Comparison of ENCODE assay signal across 20 cellular contexts in the genomic region with DNA sequence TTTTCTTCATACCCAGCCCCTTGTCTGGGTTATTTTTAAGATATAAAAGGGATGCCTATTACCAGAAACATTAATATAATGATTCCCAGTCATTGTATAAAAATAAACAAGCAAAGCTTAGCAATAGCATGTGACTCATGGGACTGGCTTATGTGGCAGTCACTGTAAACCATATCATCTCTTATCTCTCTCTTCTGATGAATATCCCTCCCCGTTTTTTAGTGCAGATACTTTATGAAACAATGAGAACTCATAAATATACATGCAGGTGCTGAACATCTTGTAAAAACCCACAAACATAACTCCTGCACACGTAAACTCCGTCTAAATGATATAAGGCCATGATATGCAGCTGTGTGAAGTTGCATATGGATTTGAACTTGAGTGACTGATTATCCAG.
A peak's percentile ranks its signal among the peaks of the same experiment; 100 is the strongest.
DNase-seq lines count a peak whose midpoint lies in the region; ATAC-seq and TF ChIP-seq lines count a peak whose summit lies in the region.
"Had no signal": no experiment of that assay in that cellular context is flagged by ENCODE, and none has a peak within 500 bp of the region (broad histone marks: within the 10 kb centered on the region; RNA-seq: fewer than 3 reads in every experiment).

No MANE protein-coding gene starts in this region.

- ATAC-seq in CD8-positive, alpha-beta T cell: no peak
- ATAC-seq in central memory CD8-positive, alpha-beta T cell (replicated peaks; ENCODE audit: extremely low read depth, poor library complexity, severe bottlenecking): no peak
- ATAC-seq in GM18909 (IDR thresholded peaks at IDR 0.05; ENCODE audit: poor library complexity, unreplicated experiment) (no peak), HG03520 (IDR thresholded peaks at IDR 0.05; ENCODE audit: unreplicated experiment) (no peak)
- ATAC-seq: activated CD8-positive, alpha-beta T cell treated with anti-CD3 and anti-CD28 coated beads for 36 hours; activated T-cell treated with anti-CD3 and anti-CD28 coated beads, Interleukin-2, amount 50 U/mL, for 72 hours; mucosa of descending colon had no signal

- H3K36me3 Mint-ChIP-seq in CD8-positive, alpha-beta T cell: peaks cover 42% of the 10 kb centered on the region
- peaks cover 11% of the 10 kb centered on the region for H3K36me3 Mint-ChIP-seq in central memory CD8-positive, alpha-beta T cell (ENCODE audit: insufficient read depth)
- H3K36me3 Mint-ChIP-seq in T-helper 2 cell treated with Interferon-gamma antibody and Interleukin-4, amounts not matched to agents 5 μg/mL and 100 μg/mL, for 36 hours (ENCODE audit: low read depth): no peaks in the 10 kb centered on the region

- no peak for DNase-seq in CD8-positive, alpha-beta T cell
- DNase-seq in M059J (ENCODE audit: low read depth) (peak; percentile 72), DMS153 (lab: John Stamatoyannopoulos, UW) (no peak)
- no peak for DNase-seq in central memory CD8-positive, alpha-beta T cell (ENCODE audit: low spot score in 2 of 2)
- DNase-seq in T-helper 2 cell treated with Interferon-gamma antibody and Interleukin-4, amounts not matched to agents 5 μg/mL and 100 μg/mL, for 36 hours (ENCODE audit: low spot score): no peak
- DNase-seq: activated CD8-positive, alpha-beta T cell treated with anti-CD3 and anti-CD28 coated beads for 36 hours; activated T-cell treated with anti-CD3 and anti-CD28 coated beads, Interleukin-2, amount 50 U/mL, for 72 hours; central memory CD4-positive, alpha-beta T cell; DMS 273 treated with DMSO at 0.1 percent for 48 hours; endodermal cell; glutamatergic neuron; Kasumi-1; mucosa of descending colon; NCI-H1694; stimulated activated naive CD4-positive, alpha-beta T cell; WERI-Rb-1 had no signal

- intact Hi-C loops in CD8-positive, alpha-beta T cell (cut with DNase I, micrococcal nuclease): no loop called here

- no peak overlapping the region for H3K4me3 Mint-ChIP-seq in CD8-positive, alpha-beta T cell
- no peak overlapping the region for H3K4me3 Mint-ChIP-seq in central memory CD8-positive, alpha-beta T cell
- no peak overlapping the region for H3K4me3 Mint-ChIP-seq in T-helper 2 cell treated with Interferon-gamma antibody and Interleukin-4, amounts not matched to agents 5 μg/mL and 100 μg/mL, for 36 hours
- H3K4me3 Mint-ChIP-seq: activated CD8-positive, alpha-beta T cell treated with anti-CD3 and anti-CD28 coated beads for 36 hours; activated T-cell treated with anti-CD3 and anti-CD28 coated beads, Interleukin-2, amount 50 U/mL, for 72 hours; endodermal cell had no signal

- no peak overlapping the region for H3K27ac ChIP-seq in CD8-positive, alpha-beta T cell (ENCODE audit: low read depth, low read length)
- H3K27ac ChIP-seq in neutrophil: peak overlapping the region; percentile 47
- H3K27ac ChIP-seq: parathyroid adenoma, WERI-Rb-1 had no signal

- H3K9me3 Mint-ChIP-seq in CD8-positive, alpha-beta T cell: no peaks in the 10 kb centered on the region
- H3K9me3 Mint-ChIP-seq in central memory CD8-positive, alpha-beta T cell: no peaks in the 10 kb centered on the region
- no peaks in the 10 kb centered on the region for H3K9me3 Mint-ChIP-seq in T-helper 2 cell treated with Interferon-gamma antibody and Interleukin-4, amounts not matched to agents 5 μg/mL and 100 μg/mL, for 36 hours
- H3K9me3 Mint-ChIP-seq: activated CD8-positive, alpha-beta T cell treated with anti-CD3 and anti-CD28 coated beads for 36 hours; activated T-cell treated with anti-CD3 and anti-CD28 coated beads, Interleukin-2, amount 50 U/mL, for 72 hours; endodermal cell had no signal

- H3K9me3 ChIP-seq in CD8-positive, alpha-beta T cell (ENCODE audit: low read length): no peaks in the 10 kb centered on the region
- no peaks in the 10 kb centered on the region for H3K9me3 ChIP-seq in neutrophil
- H3K9me3 ChIP-seq: mucosa of descending colon had no signal

- CTCF ChIA-PET in CD8-positive, alpha-beta T cell (lab: Charles Lee): interaction anchor here (1.0 to 2.2 kb wide), 3 partner anchors 164 to 290 kb away, joined by 3 to 16 read pairs (median 3); no protein-coding TSS in a partner anchor

- TF ChIP-seq CTCF in CD8-positive, alpha-beta T cell (IDR thresholded peaks at IDR 0.05): no peak
- no peak for TF ChIP-seq CTCF in neutrophil (IDR thresholded peaks at IDR 0.05)

- POLR2A ChIA-PET in CD8-positive, alpha-beta T cell (lab: Charles Lee): no interaction called here

- peaks cover 51% of the 10 kb centered on the region for H3K4me1 Mint-ChIP-seq in CD8-positive, alpha-beta T cell (ENCODE audit: low read depth)
- H3K4me1 Mint-ChIP-seq in central memory CD8-positive, alpha-beta T cell: peaks cover 42% of the 10 kb centered on the region
- H3K4me1 Mint-ChIP-seq in T-helper 2 cell treated with Interferon-gamma antibody and Interleukin-4, amounts not matched to agents 5 μg/mL and 100 μg/mL, for 36 hours (ENCODE audit: low read depth): peaks cover 7% of the 10 kb centered on the region

- no peaks in the 10 kb centered on the region for H3K27me3 Mint-ChIP-seq in CD8-positive, alpha-beta T cell (ENCODE audit: low read depth)
- no peaks in the 10 kb centered on the region for H3K27me3 Mint-ChIP-seq in central memory CD8-positive, alpha-beta T cell
- H3K27me3 Mint-ChIP-seq in T-helper 2 cell treated with Interferon-gamma antibody and Interleukin-4, amounts not matched to agents 5 μg/mL and 100 μg/mL, for 36 hours (ENCODE audit: low read depth): no peaks in the 10 kb centered on the region
- H3K27me3 Mint-ChIP-seq: activated CD8-positive, alpha-beta T cell treated with anti-CD3 and anti-CD28 coated beads for 36 hours had no signal

- no peaks in the 10 kb centered on the region for H3K27me3 ChIP-seq in CD8-positive, alpha-beta T cell (ENCODE audit: insufficient read depth, low read length)
- H3K27me3 ChIP-seq in neutrophil: no peaks in the 10 kb centered on the region

- no peak overlapping the region for H3K4me3 ChIP-seq in CD8-positive, alpha-beta T cell (ENCODE audit: low read depth, low read length)
- H3K4me3 ChIP-seq in neutrophil (ENCODE audit: low read depth in 1 of 2, low read length in 1 of 2): no peak overlapping the region
- H3K4me3 ChIP-seq: mucosa of descending colon had no signal

- peaks cover 6% of the 10 kb centered on the region for H3K4me1 ChIP-seq in CD8-positive, alpha-beta T cell (ENCODE audit: insufficient read depth, low read length)
- H3K4me1 ChIP-seq in neutrophil (ENCODE audit: control insufficient read depth in 1 of 2, insufficient read depth in 1 of 2, low read depth in 1 of 2, low read length in 1 of 2): peaks cover 79 to 82% of the 10 kb centered on the region in 2 experiments
- H3K4me1 ChIP-seq: parathyroid adenoma had no signal

- H3K27ac Mint-ChIP-seq in CD8-positive, alpha-beta T cell: peak overlapping the region; percentile 1
- peak overlapping the region; percentile 1 for H3K27ac Mint-ChIP-seq in central memory CD8-positive, alpha-beta T cell (ENCODE audit: low read depth)
- no peak overlapping the region for H3K27ac Mint-ChIP-seq in T-helper 2 cell treated with Interferon-gamma antibody and Interleukin-4, amounts not matched to agents 5 μg/mL and 100 μg/mL, for 36 hours
- H3K27ac Mint-ChIP-seq: activated CD8-positive, alpha-beta T cell treated with anti-CD3 and anti-CD28 coated beads for 36 hours; activated T-cell treated with anti-CD3 and anti-CD28 coated beads, Interleukin-2, amount 50 U/mL, for 72 hours; endodermal cell had no signal

- no peaks in the 10 kb centered on the region for H3K36me3 ChIP-seq in CD8-positive, alpha-beta T cell (ENCODE audit: insufficient read depth, low read length)
- H3K36me3 ChIP-seq in neutrophil: peaks cover 9% of the 10 kb centered on the region
